In the genomic region with DNA sequence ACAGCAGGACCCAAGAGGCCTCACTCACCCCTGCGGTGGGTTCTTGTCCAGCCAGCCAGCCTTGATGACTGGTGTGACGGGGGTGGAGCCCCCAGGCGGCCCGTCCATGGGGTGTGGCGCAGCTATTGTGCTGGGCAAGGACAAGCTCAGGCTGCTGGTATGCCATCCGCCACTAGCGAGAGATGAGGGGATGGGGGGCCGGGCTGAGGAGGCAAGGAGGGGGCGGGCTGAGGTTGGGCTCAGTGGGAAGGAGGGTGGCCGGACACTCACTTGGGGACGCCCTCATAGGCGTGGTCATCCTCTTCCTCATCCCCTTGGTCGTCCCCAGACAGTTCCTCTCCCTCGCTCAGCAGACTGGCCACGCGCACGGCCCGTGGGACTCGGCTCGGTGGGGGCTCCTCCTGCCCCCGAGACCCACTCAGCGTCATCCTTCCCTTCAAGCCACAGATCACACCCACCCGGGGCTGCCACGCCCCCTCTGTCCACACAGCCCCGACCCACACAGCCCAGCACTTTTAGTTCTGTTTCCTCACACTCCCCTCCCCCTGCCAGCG, we compare ENCODE assay signal across 12 cellular contexts. TPM values are rescaled to one million over a fixed set of nuclear protein-coding genes. Genes with fewer than 3 reads are reported as not detected.
DNase-seq lines count a peak whose midpoint lies in the region; ATAC-seq and TF ChIP-seq lines count a peak whose summit lies in the region.
"Had no signal": no experiment of that assay in that cellular context is flagged by ENCODE, and none has a peak within 500 bp of the region (broad histone marks: within the 10 kb centered on the region; RNA-seq: fewer than 3 reads in every experiment).

No MANE protein-coding gene starts in this region.

- 73 to 86% methylated on average over 12 to 25 of the region's 26 CpGs for WGBS in endodermal cell (ENCODE audit: insufficient coverage in 1 of 2, insufficient read length in 1 of 2), 2 experiments
- 76 to 77% methylated on average over 18 to 19 of the region's 26 CpGs for WGBS in mesodermal cell (ENCODE audit: insufficient coverage in 2 of 2), 2 experiments

- H3K4me1 ChIP-seq in RWPE2 (ENCODE audit: insufficient read depth, poor library complexity, severe bottlenecking) (no peaks in the 10 kb centered on the region), endodermal cell (ENCODE audit: control insufficient read depth, insufficient read depth, low read length) (no peaks in the 10 kb centered on the region), mesodermal cell (ENCODE audit: control insufficient read depth, insufficient read depth, low read length, poor library complexity, severe bottlenecking) (peaks cover 16% of the 10 kb centered on the region), subcutaneous abdominal adipose tissue (ENCODE audit: control insufficient read depth in 5 of 5, insufficient read depth in 5 of 5, low read length in 5 of 5) (peaks cover 0 to 37% (median 24%) of the 10 kb centered on the region in 5 donors)

- no peaks in the 10 kb centered on the region for H3K9me3 Mint-ChIP-seq in endodermal cell

- H3K9ac ChIP-seq in endodermal cell (ENCODE audit: extremely low read depth, low read length, poor library complexity, severe bottlenecking) (no peak overlapping the region), subcutaneous abdominal adipose tissue (ENCODE audit: low read length in 5 of 5) (no peak overlapping the region)

- no peak overlapping the region for H3K27ac ChIP-seq in RWPE2 (ENCODE audit: poor library complexity, severe bottlenecking)
- peak overlapping the region; percentile 72 for H3K27ac ChIP-seq in endodermal cell (ENCODE audit: low read depth, low read length)
- H3K27ac ChIP-seq in mesodermal cell (ENCODE audit: low read depth, low read length, severe bottlenecking) = peak overlapping the region; percentile 84
- H3K27ac ChIP-seq in subcutaneous abdominal adipose tissue (ENCODE audit: low read depth, low read length) = peak overlapping the region; percentile 50

- H3K36me3 ChIP-seq in RWPE2 (ENCODE audit: low read depth) (peaks cover 39% of the 10 kb centered on the region), endodermal cell (ENCODE audit: control insufficient read depth, insufficient read depth, low read length) (peaks cover 13% of the 10 kb centered on the region), mesodermal cell (ENCODE audit: control insufficient read depth, insufficient read depth, low read length) (peaks cover 43% of the 10 kb centered on the region), subcutaneous abdominal adipose tissue (ENCODE audit: control insufficient read depth in 5 of 5, insufficient read depth in 5 of 5, low read length in 5 of 5) (peaks cover 0 to 81% (median 58%) of the 10 kb centered on the region in 5 donors)

- peak; percentile 58 for DNase-seq in RWPE2 (ENCODE audit: low spot score)
- no peak for DNase-seq in endodermal cell
- DNase-seq in T-helper 1 cell = no peak
- no peak for DNase-seq in NK-92 (lab: John Stamatoyannopoulos, UW; ENCODE audit: unreplicated experiment)
- DNase-seq in foreskin melanocyte = no peak
- no peak for DNase-seq in cerebellar nuclear complex (lab: John Stamatoyannopoulos, UW)
- DNase-seq: activated CD4-positive, CD25-positive, alpha-beta regulatory T cell; activated naive CD4-positive, alpha-beta T cell treated with anti-CD3 and anti-CD28 coated beads, Interleukin-2, amount 50 U/mL, for 16 hours; DMS79 treated with DMSO at 0.1 percent for 48 hours; NCI-H1105 treated with DMSO at 0.1 percent for 48 hours had no signal

- no peaks in the 10 kb centered on the region for H3K27me3 Mint-ChIP-seq in endodermal cell (ENCODE audit: insufficient read depth)

- peaks cover 50% of the 10 kb centered on the region for H3K36me3 Mint-ChIP-seq in endodermal cell (ENCODE audit: low read depth)

- TF ChIP-seq CTCF in RWPE2 (IDR thresholded peaks at IDR 0.05; ENCODE audit: poor library complexity, severe bottlenecking) (no peak), endodermal cell (conservative IDR thresholded peaks at IDR 0.05) (no peak)

- peak overlapping the region; percentile 59 for H3K27ac Mint-ChIP-seq in endodermal cell

- H3K4me1 Mint-ChIP-seq in endodermal cell = peaks cover 13% of the 10 kb centered on the region

- no peak for ATAC-seq in RWPE2 (ENCODE audit: low read depth)

- H3K9me3 ChIP-seq in RWPE2 (ENCODE audit: severe bottlenecking) = no peaks in the 10 kb centered on the region
- no peaks in the 10 kb centered on the region for H3K9me3 ChIP-seq in endodermal cell (ENCODE audit: control insufficient read depth, low read length)
- H3K9me3 ChIP-seq in mesodermal cell (ENCODE audit: control insufficient read depth, low read length) = no peaks in the 10 kb centered on the region
- H3K9me3 ChIP-seq in subcutaneous abdominal adipose tissue (ENCODE audit: control insufficient read depth in 5 of 5, low read length in 5 of 5) = no peaks in the 10 kb centered on the region

- H3K4me3 ChIP-seq in RWPE2 (ENCODE audit: severe bottlenecking) = no peak overlapping the region
- H3K4me3 ChIP-seq in endodermal cell (ENCODE audit: low read length) = no peak overlapping the region
- H3K4me3 ChIP-seq in mesodermal cell (ENCODE audit: extremely low read depth, insufficient read depth, low read length, poor library complexity, severe bottlenecking) = no peak overlapping the region
- H3K4me3 ChIP-seq in subcutaneous abdominal adipose tissue (ENCODE audit: low read depth in 1 of 5, low read length in 5 of 5) = peak overlapping the region in 2 of 5 donors; percentile 11 to 34

- no peak overlapping the region for H3K4me3 Mint-ChIP-seq in endodermal cell

- H3K27me3 ChIP-seq in RWPE2 (ENCODE audit: insufficient read depth, poor library complexity, severe bottlenecking) (no peaks in the 10 kb centered on the region), endodermal cell (ENCODE audit: control insufficient read depth, insufficient read depth, low read length, poor library complexity, severe bottlenecking) (no peaks in the 10 kb centered on the region), subcutaneous abdominal adipose tissue (ENCODE audit: control insufficient read depth in 5 of 5, insufficient read depth in 4 of 5, low read length in 5 of 5) (no peaks in the 10 kb centered on the region)

RNA-seq across cellular contexts. Expression of a gene that starts 38.0 kb away (rescaled TPM):
- 10 to 100 TPM in 1 of 2 donors, 1 to 10 TPM in 1; 3.7 to 13.3 TPM for total RNA-seq in endodermal cell
- polyA plus RNA-seq in endodermal cell (2013, experiment 1 of 2) = 8.9 TPM
- polyA plus RNA-seq in endodermal cell (2013, experiment 2 of 2) = 7.1 TPM
- 9.3 TPM for polyA plus RNA-seq in mesodermal cell (2013, experiment 1 of 2)
- 11.2 TPM for polyA plus RNA-seq in mesodermal cell (2013, experiment 2 of 2)

RNA-seq across cellular contexts. Expression of a gene that starts 40.0 kb away (rescaled TPM):
- total RNA-seq in endodermal cell = 10 to 100 TPM; 74.4 to 88.3 TPM
- polyA plus RNA-seq in endodermal cell (2013, experiment 1 of 2) = 33.5 TPM
- polyA plus RNA-seq in endodermal cell (2013, experiment 2 of 2) = 27.9 TPM
- 54.9 TPM for polyA plus RNA-seq in mesodermal cell (2013, experiment 1 of 2)
- polyA plus RNA-seq in mesodermal cell (2013, experiment 2 of 2) = 42.9 TPM
